In genomic region chr6:24607310-24607709, GRCh38 we compare ENCODE assay signal across 21 cellular contexts. TPM values are rescaled to one million over a fixed set of nuclear protein-coding genes. Genes with fewer than 3 reads are reported as not detected.
A peak's percentile ranks its signal among the peaks of the same experiment; 100 is the strongest.
DNase-seq lines count a peak whose midpoint lies in the region; ATAC-seq, FAIRE-seq and TF ChIP-seq lines count a peak whose summit lies in the region.
"Had no signal": no experiment of that assay in that cellular context is flagged by ENCODE, and none has a peak within 500 bp of the region (broad histone marks: within the 10 kb centered on the region; RNA-seq: fewer than 3 reads in every experiment).

No MANE protein-coding gene starts in this region.

- no peaks in the 10 kb centered on the region for H3K27me3 ChIP-seq in hepatocyte
- H3K27me3 ChIP-seq in right cardiac atrium (ENCODE audit: control insufficient read depth, insufficient read depth), result no peaks in the 10 kb centered on the region
- no peaks in the 10 kb centered on the region for H3K27me3 ChIP-seq in adrenal gland
- H3K27me3 ChIP-seq: BLaER1 treated with 17β-estradiol and CSF1 and Interleukin-3, amounts not matched to agents 10 nM and 100 nM had no signal

- 74% methylated on average over 2 of the region's 3 CpGs for WGBS in hepatocyte (ENCODE audit: low lambda C conversion rate, missing lambda C conversion rate)
- 93% methylated on average over 3 of the region's 3 CpGs for WGBS in right cardiac atrium
- WGBS in adrenal gland, 4 donors, result 86 to 94% (median 89%) methylated on average over 3 of the region's 3 CpGs

- no peaks in the 10 kb centered on the region for H3K4me1 ChIP-seq in hepatocyte (ENCODE audit: insufficient read depth)
- H3K4me1 ChIP-seq in kidney (ENCODE audit: control insufficient read depth in 1 of 2, insufficient read depth in 1 of 2, low read depth in 1 of 2, low read length in 2 of 2), result no peaks in the 10 kb centered on the region
- no peaks in the 10 kb centered on the region for H3K4me1 ChIP-seq in mucosa of descending colon (ENCODE audit: low read depth)
- no peaks in the 10 kb centered on the region for H3K4me1 ChIP-seq in right cardiac atrium (ENCODE audit: control insufficient read depth, insufficient read depth, low read length)
- no peaks in the 10 kb centered on the region for H3K4me1 ChIP-seq in adrenal gland (replicated peaks in 1 of 2)
- H3K4me1 ChIP-seq: A549; BLaER1 treated with 17β-estradiol and CSF1 and Interleukin-3, amounts not matched to agents 10 nM and 100 nM; Caco-2 had no signal

- H3K27ac ChIP-seq in hepatocyte (peak overlapping the region; percentile 59), kidney (ENCODE audit: low read depth in 2 of 2, low read length in 2 of 2) (no peak overlapping the region), right cardiac atrium (ENCODE audit: low read length) (no peak overlapping the region), adrenal gland (no peak overlapping the region)
- H3K27ac ChIP-seq: 22Rv1; A549; BLaER1 treated with 17β-estradiol and CSF1 and Interleukin-3, amounts not matched to agents 10 nM and 100 nM; C4-2B had no signal

- TF ChIP-seq CTCF in LNCaP clone FGC (IDR thresholded peaks at IDR 0.05; ENCODE audit: control insufficient read depth, extremely low read depth, insufficient read depth) (no peak), hepatocyte (IDR thresholded peaks at IDR 0.05; ENCODE audit: poor library complexity) (no peak), kidney (IDR thresholded peaks at IDR 0.05; ENCODE audit: borderline replicate concordance, extremely low read depth, insufficient read depth) (no peak), mucosa of descending colon (IDR thresholded peaks at IDR 0.05) (no peak), adrenal gland (IDR thresholded peaks at IDR 0.05) (no peak)

- H3K4me3 ChIP-seq in LNCaP clone FGC (ENCODE audit: low read depth, low read length) (no peak overlapping the region), hepatocyte (no peak overlapping the region), kidney (ENCODE audit: low read length in 2 of 2) (no peak overlapping the region), mucosa of descending colon (no peak overlapping the region), right cardiac atrium (ENCODE audit: low read length) (no peak overlapping the region), adrenal gland (no peak overlapping the region)
- H3K4me3 ChIP-seq: A549; BLaER1 treated with 17β-estradiol and CSF1 and Interleukin-3, amounts not matched to agents 10 nM and 100 nM had no signal

- no peaks in the 10 kb centered on the region for H3K79me2 ChIP-seq in hepatocyte

- no peaks in the 10 kb centered on the region for H3K36me3 ChIP-seq in hepatocyte (replicated peaks; ENCODE audit: insufficient read depth, low read depth)
- no peaks in the 10 kb centered on the region for H3K36me3 ChIP-seq in kidney (ENCODE audit: control insufficient read depth in 1 of 2, insufficient read depth in 2 of 2, low read length in 2 of 2)
- no peaks in the 10 kb centered on the region for H3K36me3 ChIP-seq in mucosa of descending colon (ENCODE audit: low read depth)
- no peaks in the 10 kb centered on the region for H3K36me3 ChIP-seq in adrenal gland (replicated peaks in 1 of 2)
- H3K36me3 ChIP-seq: BLaER1 treated with 17β-estradiol and CSF1 and Interleukin-3, amounts not matched to agents 10 nM and 100 nM had no signal

- intact Hi-C loops in kidney (cut with DNase I), result no loop called here
- intact Hi-C loops in mucosa of descending colon (cut with DNase I, micrococcal nuclease), result no loop called here
- intact Hi-C loops in right cardiac atrium (cut with DNase I), result no loop called here
- intact Hi-C loops in adrenal gland (cut with DNase I), result no loop called here

- H3K4me2 ChIP-seq in hepatocyte, result no peak overlapping the region
- H3K4me2 ChIP-seq: A549; BLaER1 treated with 17β-estradiol and CSF1 and Interleukin-3, amounts not matched to agents 10 nM and 100 nM had no signal

- no peaks in the 10 kb centered on the region for H3K9me3 ChIP-seq in hepatocyte (ENCODE audit: low read depth)
- H3K9me3 ChIP-seq in kidney (ENCODE audit: control insufficient read depth in 1 of 2, low read length in 2 of 2), result no peaks in the 10 kb centered on the region
- no peaks in the 10 kb centered on the region for H3K9me3 ChIP-seq in mucosa of descending colon
- H3K9me3 ChIP-seq in right cardiac atrium (ENCODE audit: control insufficient read depth, low read length), result no peaks in the 10 kb centered on the region
- H3K9me3 ChIP-seq in adrenal gland (replicated peaks in 1 of 3), result no peaks in the 10 kb centered on the region
- H3K9me3 ChIP-seq: A549; BLaER1 treated with 17β-estradiol and CSF1 and Interleukin-3, amounts not matched to agents 10 nM and 100 nM; Caco-2 had no signal

- no peak for TF ChIP-seq POLR2A in adrenal gland (IDR thresholded peaks at IDR 0.05)

- H4K20me1 ChIP-seq in hepatocyte (ENCODE audit: insufficient read depth, poor library complexity, severe bottlenecking), result no peaks in the 10 kb centered on the region
- H4K20me1 ChIP-seq: BLaER1 treated with 17β-estradiol and CSF1 and Interleukin-3, amounts not matched to agents 10 nM and 100 nM had no signal

- H3K9ac ChIP-seq in kidney (ENCODE audit: low read length in 2 of 2), result no peak overlapping the region
- H3K9ac ChIP-seq: BLaER1 treated with 17β-estradiol and CSF1 and Interleukin-3, amounts not matched to agents 10 nM and 100 nM had no signal

- ATAC-seq in mucosa of descending colon (peak; percentile 52), HG02588 (IDR thresholded peaks at IDR 0.05; ENCODE audit: unreplicated experiment) (no peak), right cardiac atrium (no peak)
- ATAC-seq: A549; CD8-positive, alpha-beta T cell had no signal

- DNase-seq in LNCaP clone FGC (ENCODE audit: low read depth) (peak; percentile 40), hepatocyte (ENCODE audit: low spot score) (no peak), kidney (no peak), mucosa of descending colon (no peak), SW 1271 (lab: John Stamatoyannopoulos, UW) (no peak), right cardiac atrium (no peak), adrenal gland (no peak)
- DNase-seq: AML-193; Caco-2; Calu3; CD4-positive, alpha-beta T cell; CD8-positive, alpha-beta T cell; DMS79 treated with DMSO at 0.1 percent for 48 hours; GF-D8 had no signal

- no peaks in the 10 kb centered on the region for H3K9me2 ChIP-seq in hepatocyte (replicated peaks; ENCODE audit: insufficient read depth)

- FAIRE-seq in kidney (lab: Jason Lieb, UNC), result peak; percentile 8
- FAIRE-seq: A549, D721Med, GM18507 had no signal

- no peak overlapping the region for H2AFZ ChIP-seq in hepatocyte

RNA-seq across cellular contexts. Expression of gene KIAA0319, which starts 38.7 kb away (rescaled TPM):
- total RNA-seq in hepatocyte (0.32 and 0.47 TPM in 2 replicates), kidney (0.16 TPM), mucosa of descending colon (1 to 10 TPM in 1 of 3 donors, under 1 TPM in 2; 0.48 to 1.2 (median 0.49) TPM), right cardiac atrium (under 1 TPM; 0.06 to 0.20 (median 0.10) TPM), adrenal gland (under 1 TPM in 3 of 8 donors, not detected in 5; 0.13 to 0.69 (median 0.25) TPM)
- polyA plus RNA-seq in hepatocyte (0.42 and 0.44 TPM in 2 replicates), kidney (ENCODE audit: insufficient read depth, low read depth, low replicate concordance) (0.11 TPM), right cardiac atrium (not detected), adrenal gland (under 1 TPM; 0.17 to 0.48 (median 0.46) TPM)
- total RNA-seq: CD4-positive, alpha-beta T cell; CD8-positive, alpha-beta T cell had no signal

RNA-seq across cellular contexts. Expression of gene TDP2, which starts 59.4 kb away (rescaled TPM):
- total RNA-seq in hepatocyte, result 106 and 117 TPM in 2 replicates
- 58.3 and 75.5 TPM in 2 replicates for polyA plus RNA-seq in hepatocyte
- total RNA-seq in kidney, result 33.0 TPM
- polyA plus RNA-seq in kidney (ENCODE audit: insufficient read depth, low read depth, low replicate concordance), result 82.9 TPM
- 100 to 1,000 TPM; 146 to 343 (median 173) TPM for total RNA-seq in mucosa of descending colon
- 10 to 100 TPM; 42.4 to 45.4 (median 44.2) TPM for total RNA-seq in right cardiac atrium
- polyA plus RNA-seq in right cardiac atrium, result 30.2 TPM
- 10 to 100 TPM; 12.9 to 41.0 (median 33.0) TPM for total RNA-seq in adrenal gland
- 10 to 100 TPM; 31.6 to 55.8 (median 44.2) TPM for polyA plus RNA-seq in adrenal gland

RNA-seq across cellular contexts. Expression of gene ACOT13, which starts 59.6 kb away (rescaled TPM):
- total RNA-seq in hepatocyte, result 19.7 and 30.1 TPM in 2 replicates
- polyA plus RNA-seq in hepatocyte, result 52.5 and 61.6 TPM in 2 replicates
- total RNA-seq in kidney, result 15.3 TPM
- 109 TPM for polyA plus RNA-seq in kidney (ENCODE audit: insufficient read depth, low read depth, low replicate concordance)
- total RNA-seq in mucosa of descending colon, result 10 to 100 TPM; 28.2 to 57.0 (median 35.3) TPM
- total RNA-seq in right cardiac atrium, result 10 to 100 TPM; 63.7 to 92.1 (median 77.6) TPM
- polyA plus RNA-seq in right cardiac atrium, result 87.4 TPM
- 10 to 100 TPM in 5 of 8 donors, 1 to 10 TPM in 3; 6.9 to 33.9 (median 15.7) TPM for total RNA-seq in adrenal gland
- 100 to 1,000 TPM in 1 of 3 donors, 10 to 100 TPM in 2; 64.5 to 104 (median 76.6) TPM for polyA plus RNA-seq in adrenal gland
